In genomic region chr5:149666212-149666852, GRCh38 we compare ENCODE assay signal across 1 cellular context.
TF ChIP-seq lines count a peak whose summit lies in the region.

No MANE protein-coding gene starts in this region.

TF ChIP-seq in K562, 482 proteins besides CTCF, POLR2A, EP300 and RAD21 (continued from another document and continues in another):
- TF ChIP-seq MGA (IDR thresholded peaks at IDR 0.05) (no peak), FOXK2 (conservative IDR thresholded peaks at IDR 0.05 in 1 of 2, IDR thresholded peaks at IDR 0.05 in 1 of 2; ENCODE audit: low read depth in 2 of 2) (no peak), ZNF512 (tag; IDR thresholded peaks at IDR 0.05) (no peak), CEBPZ (IDR thresholded peaks at IDR 0.05; ENCODE audit: borderline replicate concordance, low read depth, low read length) (no peak), SMARCE1 (IDR thresholded peaks at IDR 0.05) (peak; percentile 39; the same call in 1 of the 2 replicates), BRF1 (IDR thresholded peaks at IDR 0.05; ENCODE audit: borderline replicate concordance, extremely low read depth, insufficient read length) (no peak), ASH1L (IDR thresholded peaks at IDR 0.05; ENCODE audit: borderline replicate concordance, low read depth, partially characterized antibody) (no peak), ZNF311 (CRISPR knock-in tag; IDR thresholded peaks at IDR 0.05) (no peak), ATF6 (CRISPR knock-in tag; IDR thresholded peaks at IDR 0.05) (no peak), ZNF212 (CRISPR knock-in tag; IDR thresholded peaks at IDR 0.05) (no peak), MYBL2 (IDR thresholded peaks at IDR 0.05; ENCODE audit: low read depth) (no peak), MYBL2 (CRISPR knock-in tag; IDR thresholded peaks at IDR 0.05; ENCODE audit: borderline replicate concordance) (no peak), ZBTB26 (CRISPR knock-in tag; IDR thresholded peaks at IDR 0.05) (no peak), ZNF551 (CRISPR knock-in tag; IDR thresholded peaks at IDR 0.05) (no peak), MEF2D (tag; conservative IDR thresholded peaks at IDR 0.05; ENCODE audit: low read depth) (no peak), POU5F1 (IDR thresholded peaks at IDR 0.05; ENCODE audit: borderline replicate concordance, low read depth, low read length, partially characterized antibody) (no peak), MXI1 (IDR thresholded peaks at IDR 0.05; ENCODE audit: low read depth, low read length) (no peak), SIX5 (IDR thresholded peaks at IDR 0.05; ENCODE audit: borderline replicate concordance in 1 of 2, insufficient read depth in 1 of 2, low read depth in 1 of 2, low read length in 2 of 2) (no peak), ZNF316 (IDR thresholded peaks at IDR 0.05) (peak; percentile 89), HDAC2 (IDR thresholded peaks at IDR 0.05) (0 out of 2 replicates have a peak, but pooled peaks have one; percentile 32)
- TF ChIP-seq, protein P1, sequence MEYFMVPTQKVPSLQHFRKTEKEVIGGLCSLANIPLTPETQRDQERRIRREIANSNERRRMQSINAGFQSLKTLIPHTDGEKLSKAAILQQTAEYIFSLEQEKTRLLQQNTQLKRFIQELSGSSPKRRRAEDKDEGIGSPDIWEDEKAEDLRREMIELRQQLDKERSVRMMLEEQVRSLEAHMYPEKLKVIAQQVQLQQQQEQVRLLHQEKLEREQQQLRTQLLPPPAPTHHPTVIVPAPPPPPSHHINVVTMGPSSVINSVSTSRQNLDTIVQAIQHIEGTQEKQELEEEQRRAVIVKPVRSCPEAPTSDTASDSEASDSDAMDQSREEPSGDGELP (CRISPR knock-in tag; IDR thresholded peaks at IDR 0.05; ENCODE audit: borderline replicate concordance), result peak; percentile 47
- TF ChIP-seq, protein P2, sequence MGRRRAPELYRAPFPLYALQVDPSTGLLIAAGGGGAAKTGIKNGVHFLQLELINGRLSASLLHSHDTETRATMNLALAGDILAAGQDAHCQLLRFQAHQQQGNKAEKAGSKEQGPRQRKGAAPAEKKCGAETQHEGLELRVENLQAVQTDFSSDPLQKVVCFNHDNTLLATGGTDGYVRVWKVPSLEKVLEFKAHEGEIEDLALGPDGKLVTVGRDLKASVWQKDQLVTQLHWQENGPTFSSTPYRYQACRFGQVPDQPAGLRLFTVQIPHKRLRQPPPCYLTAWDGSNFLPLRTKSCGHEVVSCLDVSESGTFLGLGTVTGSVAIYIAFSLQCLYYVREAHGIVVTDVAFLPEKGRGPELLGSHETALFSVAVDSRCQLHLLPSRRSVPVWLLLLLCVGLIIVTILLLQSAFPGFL (CRISPR knock-in tag; IDR thresholded peaks at IDR 0.05), result no peak
- TF ChIP-seq, protein P3, sequence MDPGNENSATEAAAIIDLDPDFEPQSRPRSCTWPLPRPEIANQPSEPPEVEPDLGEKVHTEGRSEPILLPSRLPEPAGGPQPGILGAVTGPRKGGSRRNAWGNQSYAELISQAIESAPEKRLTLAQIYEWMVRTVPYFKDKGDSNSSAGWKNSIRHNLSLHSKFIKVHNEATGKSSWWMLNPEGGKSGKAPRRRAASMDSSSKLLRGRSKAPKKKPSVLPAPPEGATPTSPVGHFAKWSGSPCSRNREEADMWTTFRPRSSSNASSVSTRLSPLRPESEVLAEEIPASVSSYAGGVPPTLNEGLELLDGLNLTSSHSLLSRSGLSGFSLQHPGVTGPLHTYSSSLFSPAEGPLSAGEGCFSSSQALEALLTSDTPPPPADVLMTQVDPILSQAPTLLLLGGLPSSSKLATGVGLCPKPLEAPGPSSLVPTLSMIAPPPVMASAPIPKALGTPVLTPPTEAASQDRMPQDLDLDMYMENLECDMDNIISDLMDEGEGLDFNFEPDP (CRISPR knock-in tag; IDR thresholded peaks at IDR 0.05), result no peak
- TF ChIP-seq, protein P4, sequence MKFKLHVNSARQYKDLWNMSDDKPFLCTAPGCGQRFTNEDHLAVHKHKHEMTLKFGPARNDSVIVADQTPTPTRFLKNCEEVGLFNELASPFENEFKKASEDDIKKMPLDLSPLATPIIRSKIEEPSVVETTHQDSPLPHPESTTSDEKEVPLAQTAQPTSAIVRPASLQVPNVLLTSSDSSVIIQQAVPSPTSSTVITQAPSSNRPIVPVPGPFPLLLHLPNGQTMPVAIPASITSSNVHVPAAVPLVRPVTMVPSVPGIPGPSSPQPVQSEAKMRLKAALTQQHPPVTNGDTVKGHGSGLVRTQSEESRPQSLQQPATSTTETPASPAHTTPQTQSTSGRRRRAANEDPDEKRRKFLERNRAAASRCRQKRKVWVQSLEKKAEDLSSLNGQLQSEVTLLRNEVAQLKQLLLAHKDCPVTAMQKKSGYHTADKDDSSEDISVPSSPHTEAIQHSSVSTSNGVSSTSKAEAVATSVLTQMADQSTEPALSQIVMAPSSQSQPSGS (CRISPR knock-in tag; IDR thresholded peaks at IDR 0.05), result no peak
